In genomic region chr4:96170198-96170597, GRCh38 we compare ENCODE assay signal across 1 cellular context.
TF ChIP-seq lines count a peak whose summit lies in the region.

No MANE protein-coding gene starts in this region.

TF ChIP-seq in SK-N-SH treated with all-trans-retinoic acid at 6 μM for 48 hours, 23 proteins besides CTCF, POLR2A, EP300 and RAD21 (continued from another document):
- no peak for TF ChIP-seq ZNF70 (CRISPR knock-in tag; IDR thresholded peaks at IDR 0.05)
